ENCODE assay signal across 12 cellular contexts in the genomic region with DNA sequence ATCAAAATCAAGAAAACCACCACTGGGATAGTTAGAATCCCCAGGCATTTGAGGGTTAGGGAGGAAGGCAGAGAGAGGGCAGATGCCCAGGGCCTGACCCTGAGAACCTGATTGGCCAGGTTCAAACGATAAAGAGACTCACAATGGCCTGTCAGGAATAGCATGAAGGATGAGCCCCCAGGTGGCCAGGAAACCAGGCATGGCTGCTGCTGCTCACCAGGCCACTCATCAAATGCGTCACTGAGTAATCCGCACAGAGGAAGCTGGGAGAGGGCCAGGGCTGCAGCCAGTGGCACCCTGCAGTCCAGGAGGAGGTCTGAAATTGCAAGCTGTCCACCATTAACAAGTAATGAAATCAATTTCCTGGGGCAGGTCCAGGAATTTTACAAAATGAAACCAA.
A peak's percentile ranks its signal among the peaks of the same experiment; 100 is the strongest.
DNase-seq lines count a peak whose midpoint lies in the region; ATAC-seq lines count a peak whose summit lies in the region.
"Had no signal": no experiment of that assay in that cellular context is flagged by ENCODE, and none has a peak within 500 bp of the region (broad histone marks: within the 10 kb centered on the region; RNA-seq: fewer than 3 reads in every experiment).

No MANE protein-coding gene starts in this region.

- in situ Hi-C loops in G401 (cut with HindIII; ENCODE audit: low sequenced_read_pairs), result no loop called here

- no peak for ATAC-seq in HG03039 (IDR thresholded peaks at IDR 0.05; ENCODE audit: unreplicated experiment)
- ATAC-seq: effector memory CD8-positive, alpha-beta T cell; HepG2 had no signal

- DNase-seq in G401 (ENCODE audit: low spot score) (peak; percentile 79), NCI-H146 treated with DMSO at 0.1 percent for 48 hours (lab: John Stamatoyannopoulos, UW; ENCODE audit: unreplicated experiment) (peak; percentile 69), astrocyte of the hippocampus (ENCODE audit: low read depth, low spot score) (peak; percentile 54), left kidney (ENCODE audit: low read depth, low spot score) (peak; percentile 50), GM19238 (ENCODE audit: insufficient read length, low spot score) (no peak), AG08396 (ENCODE audit: low spot score) (no peak)
- DNase-seq in activated T-cell treated with anti-CD3 and anti-CD28 coated beads, Interleukin-2, amount 50 U/mL, for 48 hours, result no peak
- DNase-seq: activated CD4-positive, alpha-beta T cell treated with anti-CD3 and anti-CD28 coated beads, Interleukin-2, amount 50 U/mL, for 4 hours; activated naive CD4-positive, alpha-beta T cell treated with anti-CD3 and anti-CD28 coated beads, Interleukin-2, amount 10 ng/mL, durations not matched to agents 7 days and 5 days; effector memory CD8-positive, alpha-beta T cell had no signal

Comparison
In these comparisons a context has a peak if more than half of its experiments do, and no peak if none do; other contexts are left out.
1. DNase-seq: peak in G401 (single experiment), NCI-H146 treated with DMSO at 0.1 percent for 48 hours (single experiment), astrocyte of the hippocampus (single experiment) and left kidney (single experiment); none in GM19238 (single experiment), AG08396 (single experiment) and activated T-cell treated with anti-CD3 and anti-CD28 coated beads, Interleukin-2, amount 50 U/mL, for 48 hours (0 of 2).